ENCODE assay signal across 10 cellular contexts in the genomic region with DNA sequence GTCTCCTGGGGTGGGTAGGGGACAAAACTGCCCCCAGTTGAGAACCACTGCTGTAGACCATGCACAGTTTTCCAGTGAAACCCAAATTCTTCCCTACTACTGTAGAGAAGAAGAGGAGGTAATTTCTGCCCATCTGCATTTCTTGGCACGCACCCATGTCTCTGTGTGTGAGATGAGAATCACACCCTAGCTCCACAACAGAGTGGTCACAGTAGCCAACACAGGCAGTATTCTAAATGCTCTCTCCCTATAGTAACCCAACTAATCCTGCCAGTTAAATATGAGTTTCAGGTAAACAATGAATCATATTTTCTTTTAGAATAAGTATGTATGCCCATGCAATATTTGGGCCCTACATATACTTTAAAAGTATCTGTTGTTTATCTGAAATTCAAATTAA. TPM values are rescaled to one million over a fixed set of nuclear protein-coding genes. Genes with fewer than 3 reads are reported as not detected.
DNase-seq lines count a peak whose midpoint lies in the region; ATAC-seq and TF ChIP-seq lines count a peak whose summit lies in the region.
"Had no signal": no experiment of that assay in that cellular context is flagged by ENCODE, and none has a peak within 500 bp of the region (broad histone marks: within the 10 kb centered on the region; RNA-seq: fewer than 3 reads in every experiment).

No MANE protein-coding gene starts in this region.

- peak overlapping the region; percentile 68 to 78 (median 76) for H3K4me3 Mint-ChIP-seq in nephron

- no peaks in the 10 kb centered on the region for H3K27me3 ChIP-seq in MG63
- no peaks in the 10 kb centered on the region for H3K27me3 ChIP-seq in lower lobe of right lung (ENCODE audit: low read depth)

- H3K9me3 ChIP-seq in MG63: no peaks in the 10 kb centered on the region
- H3K9me3 ChIP-seq in lower lobe of right lung: no peaks in the 10 kb centered on the region

- no peak overlapping the region for H3K4me3 ChIP-seq in MG63
- no peak overlapping the region for H3K4me3 ChIP-seq in lower lobe of right lung

- no peak overlapping the region for H3K27ac ChIP-seq in lower lobe of right lung

- H3K4me1 Mint-ChIP-seq in nephron: peaks cover 62% of the 10 kb centered on the region

- peaks cover 23% of the 10 kb centered on the region for H3K36me3 ChIP-seq in MG63
- no peaks in the 10 kb centered on the region for H3K36me3 ChIP-seq in lower lobe of right lung

- no peak for TF ChIP-seq CTCF in nephron (IDR thresholded peaks at IDR 0.05; ENCODE audit: unreplicated experiment in 3 of 3)
- TF ChIP-seq CTCF in lower lobe of right lung (IDR thresholded peaks at IDR 0.05): no peak

- H3K36me3 Mint-ChIP-seq in nephron (ENCODE audit: low read depth): no peaks in the 10 kb centered on the region

- intact Hi-C loops in lower lobe of right lung (cut with DNase I): loop anchor here (5.0 kb wide), 1 partner anchor 36 kb away; no protein-coding TSS in a partner anchor

- DNase-seq in NCI-H2171 treated with DMSO at 0.1 percent for 48 hours (lab: John Stamatoyannopoulos, UW) (peak; percentile 37), NCI-H2171 (lab: John Stamatoyannopoulos, UW) (no peak), MG63 (peak; percentile 74), cerebellum (ENCODE audit: low spot score) (peak; percentile 82), SW 1271 (lab: John Stamatoyannopoulos, UW) (no peak), lower lobe of right lung (no peak), SHP77 treated with DMSO at 0.1 percent for 48 hours (lab: John Stamatoyannopoulos, UW) (no peak)
- DNase-seq: activated naive CD4-positive, alpha-beta T cell treated with anti-CD3 and anti-CD28 coated beads, Interleukin-2, amount 50 U/mL, for 16 hours; NCI-H774 had no signal

- peak overlapping the region; percentile 58 to 85 (median 72) for H3K27ac Mint-ChIP-seq in nephron

- H3K9me3 Mint-ChIP-seq in nephron: no peaks in the 10 kb centered on the region

- no peak for ATAC-seq in lower lobe of right lung

- peaks cover 71% of the 10 kb centered on the region for H3K4me1 ChIP-seq in lower lobe of right lung

- peaks cover 7% of the 10 kb centered on the region for H3K27me3 Mint-ChIP-seq in nephron (ENCODE audit: low read depth)

RNA-seq across cellular contexts. Expression of a gene that starts 1.2 kb away (rescaled TPM):
- 198 and 218 TPM in 2 replicates for total RNA-seq in MG63 (2014; rRNA removed; shearing (Covaris generic); ENCODE audit: low replicate concordance)
- 61.2 TPM for total RNA-seq in cerebellum
- total RNA-seq in lower lobe of right lung: 253 TPM

RNA-seq across cellular contexts. Expression of a gene that starts 45.7 kb away (rescaled TPM):
- total RNA-seq in MG63 (2014; rRNA removed; shearing (Covaris generic); ENCODE audit: low replicate concordance): not detected in 2 replicates
- total RNA-seq in cerebellum (not detected), lower lobe of right lung (70.6 TPM)

Comparison
In these comparisons a context has a peak if more than half of its experiments do, and no peak if none do; other contexts are left out.
1. DNase-seq: peak in NCI-H2171 treated with DMSO at 0.1 percent for 48 hours (single experiment), MG63 (single experiment) and cerebellum (single experiment); none in NCI-H2171 (single experiment), SW 1271 (0 of 2), lower lobe of right lung (single experiment) and SHP77 treated with DMSO at 0.1 percent for 48 hours (single experiment).
2. RNA of a gene that starts 45.7 kb away (total RNA-seq): 70.6 TPM in lower lobe of right lung (single experiment); not detected in MG63 and not detected in cerebellum (single experiment); every median in the first group is over 10 times any median in the second.